In the genomic region with DNA sequence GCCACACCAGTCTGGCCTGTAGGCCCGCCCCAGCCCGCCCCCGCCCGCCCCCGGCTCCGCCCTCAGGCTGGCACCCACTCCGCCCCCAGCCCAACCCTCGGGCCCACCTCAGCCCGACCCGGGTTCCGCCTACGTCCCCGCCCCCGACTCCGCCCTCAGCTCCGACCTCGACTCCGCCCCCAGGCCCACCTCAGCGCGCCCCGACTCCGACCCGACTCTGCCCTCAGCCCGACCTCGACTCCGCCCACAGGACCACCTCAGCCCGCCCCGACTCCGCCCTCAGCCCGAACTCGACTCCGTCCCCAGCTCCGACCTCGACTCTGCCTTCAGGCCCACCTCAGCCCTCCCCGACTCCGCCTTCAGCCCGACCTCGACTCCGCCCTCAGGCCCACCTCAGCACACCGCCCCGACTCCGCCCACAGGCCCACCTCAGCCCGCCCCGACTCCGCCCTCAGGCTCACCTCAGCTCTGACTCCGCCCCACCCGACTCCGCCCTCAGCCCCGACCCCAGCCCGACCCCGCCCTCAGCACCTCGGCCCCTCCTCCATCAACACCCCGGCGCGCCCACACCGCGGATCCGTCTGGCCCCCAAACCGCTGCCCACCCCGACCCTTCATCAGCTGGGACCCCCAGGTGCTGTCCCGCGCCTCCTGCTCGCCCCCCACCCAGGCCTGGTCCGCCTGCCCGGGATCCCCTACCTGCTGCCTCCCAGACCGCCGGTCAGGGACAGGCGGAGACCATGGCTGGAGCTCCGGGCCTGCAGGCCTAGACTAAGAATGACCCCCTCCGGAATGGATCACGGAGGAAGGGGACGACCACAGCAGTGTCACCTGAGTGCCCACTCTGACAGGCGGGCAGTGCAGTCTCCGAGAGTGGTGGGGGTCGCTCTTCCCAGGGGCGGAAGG, we compare ENCODE assay signal across 8 cellular contexts. TPM values are rescaled to one million over a fixed set of nuclear protein-coding genes. Genes with fewer than 3 reads are reported as not detected.
DNase-seq lines count a peak whose midpoint lies in the region; ATAC-seq and TF ChIP-seq lines count a peak whose summit lies in the region.

Gene RAB43 (minus strand): TSS at position 13 of the 905 bp plus-strand sequence. CDS start 315 bp downstream, outside the sequence.

- H3K4me1 ChIP-seq in DOHH2 (ENCODE audit: control insufficient read depth, low read length) (peaks cover 33% of the 10 kb centered on the region), HAP-1 (peaks cover 2% of the 10 kb centered on the region; the same call in 1 of the 2 replicates), ascending aorta (peaks cover 9 to 18% of the 10 kb centered on the region in 2 donors), prostate gland (replicated peaks) (peaks cover 4% of the 10 kb centered on the region), upper lobe of right lung (peaks cover 30% of the 10 kb centered on the region)

- in situ Hi-C loops in HAP-1 (cut with MboI; ENCODE audit: low sequenced_read_pairs), result no loop called here

- H3K27ac ChIP-seq in DOHH2 (ENCODE audit: low read depth, low read length), result peak within 1 kb of the TSS; percentile 59
- H3K27ac ChIP-seq in ascending aorta, result peak within 1 kb of the TSS; percentile 97 to 99
- H3K27ac ChIP-seq in prostate gland, result peak within 1 kb of the TSS; percentile 92 to 94
- H3K27ac ChIP-seq in upper lobe of right lung, result peak within 1 kb of the TSS; percentile 89

- ATAC-seq in left ventricle myocardium superior (peak; percentile 89), upper lobe of right lung (peak; percentile 84)

- H3F3A ChIP-seq in DOHH2 (ENCODE audit: control insufficient read depth, insufficient read depth), result peaks cover 17% of the 10 kb centered on the region

- TF ChIP-seq POLR2A in NB4 (IDR thresholded peaks at IDR 0.05; ENCODE audit: extremely low read depth, insufficient read length) (no peak), prostate gland (IDR thresholded peaks at IDR 0.05) (no peak)

- H3K79me2 ChIP-seq in DOHH2 (ENCODE audit: control insufficient read depth, low read length), result peaks cover 5% of the 10 kb centered on the region; the same call in 1 of the 2 replicates

- DNase-seq in HAP-1 (ENCODE audit: low spot score in 2 of 2) (peak; percentile 66 to 96), NB4 (ENCODE audit: low read depth) (peak; percentile 51), ascending aorta (ENCODE audit: low spot score in 2 of 2) (peak; percentile 43 to 93), left ventricle myocardium superior (peak; percentile 92), prostate gland (ENCODE audit: low spot score) (peak; percentile 91), upper lobe of right lung (peak; percentile 94)

- H3K4me3 ChIP-seq in DOHH2 (ENCODE audit: low read length), result peak within 1 kb of the TSS; percentile 87
- H3K4me3 ChIP-seq in HAP-1, result peak within 1 kb of the TSS; percentile 65
- H3K4me3 ChIP-seq in NB4 (ENCODE audit: low read depth, low read length), result peak within 1 kb of the TSS; percentile 64
- H3K4me3 ChIP-seq in ascending aorta, result peak within 1 kb of the TSS; percentile 98 to 100
- H3K4me3 ChIP-seq in prostate gland, result peak within 1 kb of the TSS; percentile 77 to 97
- H3K4me3 ChIP-seq in upper lobe of right lung, result peak within 1 kb of the TSS; percentile 64

- 12% methylated on average over 65 of the region's 76 CpGs for WGBS in prostate gland

- H3K9me3 ChIP-seq in DOHH2 (ENCODE audit: control insufficient read depth, insufficient read depth, low read length), result no peaks in the 10 kb centered on the region
- no peaks in the 10 kb centered on the region for H3K9me3 ChIP-seq in HAP-1
- H3K9me3 ChIP-seq in ascending aorta, result no peaks in the 10 kb centered on the region
- H3K9me3 ChIP-seq in prostate gland, result no peaks in the 10 kb centered on the region
- no peaks in the 10 kb centered on the region for H3K9me3 ChIP-seq in upper lobe of right lung

- no peaks in the 10 kb centered on the region for H3K9me2 ChIP-seq in DOHH2 (replicated peaks; ENCODE audit: control insufficient read depth, low read length)

- H4K20me1 ChIP-seq in DOHH2 (ENCODE audit: control insufficient read depth, insufficient read depth, low read depth, low read length), result peaks cover 5% of the 10 kb centered on the region; the same call in 1 of the 2 replicates

- H3K36me3 ChIP-seq in DOHH2 (ENCODE audit: control insufficient read depth, low read length) (no peaks in the 10 kb centered on the region), HAP-1 (replicated peaks) (no peaks in the 10 kb centered on the region), ascending aorta (peaks cover 0 to 7% of the 10 kb centered on the region in 2 donors), prostate gland (no peaks in the 10 kb centered on the region), upper lobe of right lung (peaks cover 5% of the 10 kb centered on the region)

- TF ChIP-seq CTCF in DOHH2 (IDR thresholded peaks at IDR 0.05; ENCODE audit: low read depth, low read length, poor library complexity, severe bottlenecking) (no peak), NB4 (IDR thresholded peaks at IDR 0.05; ENCODE audit: low read depth, low read length) (no peak), ascending aorta (IDR thresholded peaks at IDR 0.05) (no peak), prostate gland (IDR thresholded peaks at IDR 0.05) (no peak), upper lobe of right lung (IDR thresholded peaks at IDR 0.05) (no peak)

- peak within 1 kb of the TSS; percentile 97 for H3K4me2 ChIP-seq in DOHH2 (ENCODE audit: low read length)

- intact Hi-C loops in T-helper 2 cell treated with Interferon-gamma antibody and Interleukin-4, amounts not matched to agents 100 ng/mL and 5 ng/mL, for 36 hours (cut with micrococcal nuclease), result loop anchor here (2.0 to 5.0 kb wide), 3 partner anchors 127 to 990 kb away; partner anchors contain the start of genes COPG1 and IFT122
- intact Hi-C loops in ascending aorta (cut with DNase I) (loop anchor here (2.0 kb wide), 2 partner anchors 63 to 127 kb away; partner anchors contain the start of gene COPG1), left ventricle myocardium superior (cut with micrococcal nuclease) (no loop called here), prostate gland (cut with DNase I) (no loop called here), upper lobe of right lung (cut with DNase I) (no loop called here)

- H3K27me3 ChIP-seq in DOHH2 (ENCODE audit: control insufficient read depth, low read length) (no peaks in the 10 kb centered on the region), HAP-1 (ENCODE audit: low read depth) (no peaks in the 10 kb centered on the region), ascending aorta (no peaks in the 10 kb centered on the region), prostate gland (replicated peaks; ENCODE audit: insufficient read depth) (no peaks in the 10 kb centered on the region), upper lobe of right lung (no peaks in the 10 kb centered on the region)

RNA-seq across cellular contexts. Expression of gene RAB43, which starts in this region (rescaled TPM):
- 39.8 and 49.0 TPM in 2 replicates for total RNA-seq in T-helper 2 cell treated with Interferon-gamma antibody and Interleukin-4, amounts not matched to agents 100 ng/mL and 5 ng/mL, for 36 hours
- total RNA-seq in ascending aorta (72.9 TPM), left ventricle myocardium superior (3.3 TPM), prostate gland (10 to 100 TPM; 35.9 to 52.3 TPM), upper lobe of right lung (38.9 TPM)

Comparison
In these comparisons a context has a peak if more than half of its experiments do, and no peak if none do; other contexts are left out.
1. Peak in every context shown above with its lines: DNase-seq, ATAC-seq, H3K4me3 ChIP-seq and H3K27ac ChIP-seq.
2. intact Hi-C loops: an anchor here in T-helper 2 cell treated with Interferon-gamma antibody and Interleukin-4, amounts not matched to agents 100 ng/mL and 5 ng/mL, for 36 hours (2.0 to 5.0 kb wide) and ascending aorta (2.0 kb wide); none called in left ventricle myocardium superior, prostate gland and upper lobe of right lung.